ENCODE assay signal across 21 cellular contexts in the genomic region with DNA sequence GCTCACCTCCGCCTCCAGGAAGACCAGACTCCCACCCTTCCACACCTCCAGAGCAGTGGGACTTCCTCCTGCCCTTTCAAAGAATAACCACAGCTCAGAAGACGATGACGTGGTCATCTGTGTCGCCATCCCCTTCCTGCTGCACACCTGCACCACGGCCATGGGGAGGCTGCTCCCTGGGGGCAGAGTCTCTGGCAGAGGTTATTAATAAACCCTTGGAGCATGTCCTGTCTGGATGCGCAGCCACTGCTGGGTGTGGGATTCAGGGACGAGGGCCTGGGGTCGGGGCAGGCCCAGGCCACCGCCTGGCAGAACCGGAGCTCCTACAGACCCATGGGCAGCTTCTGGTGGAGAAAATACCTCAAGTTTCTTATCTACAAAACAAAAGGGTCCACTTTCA. TPM values are rescaled to one million over a fixed set of nuclear protein-coding genes. Genes with fewer than 3 reads are reported as not detected.
DNase-seq lines count a peak whose midpoint lies in the region; ATAC-seq and TF ChIP-seq lines count a peak whose summit lies in the region.
"Had no signal": no experiment of that assay in that cellular context is flagged by ENCODE, and none has a peak within 500 bp of the region (broad histone marks: within the 10 kb centered on the region; RNA-seq: fewer than 3 reads in every experiment).

No MANE protein-coding gene starts in this region.

- no peaks in the 10 kb centered on the region for H3K27me3 Mint-ChIP-seq in activated CD8-positive, alpha-beta T cell treated with anti-CD3 and anti-CD28 coated beads for 36 hours
- peaks cover 2% of the 10 kb centered on the region for H3K27me3 Mint-ChIP-seq in activated CD8-positive, alpha-beta T cell treated with anti-CD3 and anti-CD28 coated beads, Interleukin-2, amount 10 ng/mL, durations not matched to agents 7 days and 5 days (ENCODE audit: low read depth)
- peaks cover 23% of the 10 kb centered on the region for H3K27me3 Mint-ChIP-seq in nephron progenitor cell (ENCODE audit: low read depth, poor library complexity)

- no peaks in the 10 kb centered on the region for H3K36me3 ChIP-seq in stomach

- no peaks in the 10 kb centered on the region for H3K36me3 Mint-ChIP-seq in activated CD8-positive, alpha-beta T cell treated with anti-CD3 and anti-CD28 coated beads for 36 hours (ENCODE audit: low read depth)
- no peaks in the 10 kb centered on the region for H3K36me3 Mint-ChIP-seq in activated CD8-positive, alpha-beta T cell treated with anti-CD3 and anti-CD28 coated beads, Interleukin-2, amount 10 ng/mL, durations not matched to agents 7 days and 5 days (ENCODE audit: low read depth)
- no peaks in the 10 kb centered on the region for H3K36me3 Mint-ChIP-seq in nephron progenitor cell (ENCODE audit: low read depth)

- H3K9me3 ChIP-seq in stomach, result peaks cover 3 to 22% (median 14%) of the 10 kb centered on the region in 4 donors

- no peaks in the 10 kb centered on the region for H3K4me1 ChIP-seq in stomach

- no peaks in the 10 kb centered on the region for H3K4me1 Mint-ChIP-seq in activated CD8-positive, alpha-beta T cell treated with anti-CD3 and anti-CD28 coated beads for 36 hours (ENCODE audit: low read depth)
- H3K4me1 Mint-ChIP-seq in activated CD8-positive, alpha-beta T cell treated with anti-CD3 and anti-CD28 coated beads, Interleukin-2, amount 10 ng/mL, durations not matched to agents 7 days and 5 days (ENCODE audit: low read depth), result peaks cover 5% of the 10 kb centered on the region
- H3K4me1 Mint-ChIP-seq in nephron progenitor cell, result peaks cover 4% of the 10 kb centered on the region
- H3K4me1 Mint-ChIP-seq: CD8-positive, alpha-beta memory T cell had no signal

- no peak for TF ChIP-seq POLR2A in stomach (IDR thresholded peaks at IDR 0.05)

- no peak for TF ChIP-seq EP300 in stomach (IDR thresholded peaks at IDR 0.05)

- peaks cover 6% of the 10 kb centered on the region for H3K9me3 Mint-ChIP-seq in activated CD8-positive, alpha-beta T cell treated with anti-CD3 and anti-CD28 coated beads for 36 hours
- no peaks in the 10 kb centered on the region for H3K9me3 Mint-ChIP-seq in activated CD8-positive, alpha-beta T cell treated with anti-CD3 and anti-CD28 coated beads, Interleukin-2, amount 10 ng/mL, durations not matched to agents 7 days and 5 days (ENCODE audit: insufficient read depth)
- peaks cover 20% of the 10 kb centered on the region for H3K9me3 Mint-ChIP-seq in nephron progenitor cell

- POLR2A ChIA-PET in activated CD8-positive, alpha-beta T cell treated with anti-CD3 and anti-CD28 coated beads for 36 hours (lab: Charles Lee), result no interaction called here
- POLR2A ChIA-PET in activated CD8-positive, alpha-beta T cell treated with anti-CD3 and anti-CD28 coated beads, Interleukin-2, amount 10 ng/mL, durations not matched to agents 7 days and 5 days (lab: Charles Lee), result no interaction called here

- no peak overlapping the region for H3K4me3 ChIP-seq in stomach

- DNase-seq in activated CD8-positive, alpha-beta T cell treated with anti-CD3 and anti-CD28 coated beads for 36 hours, result peak; percentile 11
- no peak for DNase-seq in activated CD8-positive, alpha-beta T cell treated with anti-CD3 and anti-CD28 coated beads, Interleukin-2, amount 10 ng/mL, durations not matched to agents 7 days and 5 days
- peak; percentile 9 for DNase-seq in HT-29 (ENCODE audit: low spot score)
- peak; percentile 12 for DNase-seq in kidney tubule cell (ENCODE audit: low spot score)
- peak; percentile 18 for DNase-seq in stomach
- no peak for DNase-seq in NCI-H526 treated with DMSO at 0.1 percent for 48 hours (lab: John Stamatoyannopoulos, UW)
- no peak for DNase-seq in nephron progenitor cell
- DNase-seq: C1 segment of cervical spinal cord, DND-41, HFFc6, KG1, NCI-H187, NCI-H2107, NCI-H510A treated with DMSO at 0.1 percent for 48 hours, OCI-M1, SIG-M5 had no signal

- H3K27ac Mint-ChIP-seq in activated CD8-positive, alpha-beta T cell treated with anti-CD3 and anti-CD28 coated beads for 36 hours, result no peak overlapping the region
- H3K27ac Mint-ChIP-seq in activated CD8-positive, alpha-beta T cell treated with anti-CD3 and anti-CD28 coated beads, Interleukin-2, amount 10 ng/mL, durations not matched to agents 7 days and 5 days, result no peak overlapping the region
- no peak overlapping the region for H3K27ac Mint-ChIP-seq in nephron progenitor cell
- H3K27ac Mint-ChIP-seq: CD8-positive, alpha-beta memory T cell; HFFc6 had no signal

- 71 to 73% (median 72%) methylated on average over 10 of the region's 10 CpGs for WGBS in stomach, 5 donors

- no peak for ATAC-seq in activated CD8-positive, alpha-beta T cell treated with anti-CD3 and anti-CD28 coated beads for 36 hours
- ATAC-seq in activated CD8-positive, alpha-beta T cell treated with anti-CD3 and anti-CD28 coated beads, Interleukin-2, amount 10 ng/mL, durations not matched to agents 7 days and 5 days, result no peak
- no peak for ATAC-seq in GM19455 (IDR thresholded peaks at IDR 0.05; ENCODE audit: unreplicated experiment)

- TF ChIP-seq CTCF in activated CD8-positive, alpha-beta T cell treated with anti-CD3 and anti-CD28 coated beads for 36 hours (IDR thresholded peaks at IDR 0.05), result no peak
- TF ChIP-seq CTCF in stomach (IDR thresholded peaks at IDR 0.05) (no peak), nephron progenitor cell (IDR thresholded peaks at IDR 0.05) (no peak)

- no peak overlapping the region for H3K27ac ChIP-seq in stomach

- no peak overlapping the region for H3K4me3 Mint-ChIP-seq in activated CD8-positive, alpha-beta T cell treated with anti-CD3 and anti-CD28 coated beads for 36 hours
- no peak overlapping the region for H3K4me3 Mint-ChIP-seq in activated CD8-positive, alpha-beta T cell treated with anti-CD3 and anti-CD28 coated beads, Interleukin-2, amount 10 ng/mL, durations not matched to agents 7 days and 5 days
- no peak overlapping the region for H3K4me3 Mint-ChIP-seq in nephron progenitor cell
- H3K4me3 Mint-ChIP-seq: CD8-positive, alpha-beta memory T cell; HFFc6 had no signal

- intact Hi-C loops in activated CD8-positive, alpha-beta T cell treated with anti-CD3 and anti-CD28 coated beads for 36 hours (cut with micrococcal nuclease), result no loop called here
- intact Hi-C loops in stomach (cut with DNase I; ENCODE audit: low total_unique reads), result no loop called here

- CTCF ChIA-PET in activated CD8-positive, alpha-beta T cell treated with anti-CD3 and anti-CD28 coated beads for 36 hours (lab: Charles Lee), result no interaction called here
- CTCF ChIA-PET in activated CD8-positive, alpha-beta T cell treated with anti-CD3 and anti-CD28 coated beads, Interleukin-2, amount 10 ng/mL, durations not matched to agents 7 days and 5 days (lab: Charles Lee), result interaction anchor here (0.7 kb wide), 1 partner anchor 17 kb away, joined by 3 read pairs; no protein-coding TSS in a partner anchor

- peaks cover 0 to 53% (median 28%) of the 10 kb centered on the region in 3 donors for H3K27me3 ChIP-seq in stomach

RNA-seq across cellular contexts. Expression of a gene that starts 5.0 kb away (rescaled TPM):
- total RNA-seq in activated CD8-positive, alpha-beta T cell treated with anti-CD3 and anti-CD28 coated beads for 36 hours, result not detected
- not detected for total RNA-seq in activated CD8-positive, alpha-beta T cell treated with anti-CD3 and anti-CD28 coated beads, Interleukin-2, amount 10 ng/mL, durations not matched to agents 7 days and 5 days
- total RNA-seq in HT-29 (2014; rRNA removed; shearing (Covaris generic)), result not detected in 2 replicates
- not detected for total RNA-seq in stomach
- not detected for polyA plus RNA-seq in stomach
- total RNA-seq: A172; CD8-positive, alpha-beta memory T cell; G401; HFFc6; RPMI7951 had no signal
- polyA plus RNA-seq: CD8-positive, alpha-beta memory T cell had no signal

RNA-seq across cellular contexts. Expression of a gene that starts 20.6 kb away (rescaled TPM):
- not detected for total RNA-seq in activated CD8-positive, alpha-beta T cell treated with anti-CD3 and anti-CD28 coated beads for 36 hours
- total RNA-seq in activated CD8-positive, alpha-beta T cell treated with anti-CD3 and anti-CD28 coated beads, Interleukin-2, amount 10 ng/mL, durations not matched to agents 7 days and 5 days, result not detected
- total RNA-seq in HT-29 (2014; rRNA removed; shearing (Covaris generic)), result not detected in 2 replicates
- not detected for total RNA-seq in stomach
- polyA plus RNA-seq in stomach, result not detected
- total RNA-seq: A172; CD8-positive, alpha-beta memory T cell; G401; HFFc6; RPMI7951 had no signal
- polyA plus RNA-seq: CD8-positive, alpha-beta memory T cell had no signal

RNA-seq across cellular contexts. Expression of a gene that starts 45.3 kb away (rescaled TPM):
- not detected for total RNA-seq in activated CD8-positive, alpha-beta T cell treated with anti-CD3 and anti-CD28 coated beads for 36 hours
- total RNA-seq in activated CD8-positive, alpha-beta T cell treated with anti-CD3 and anti-CD28 coated beads, Interleukin-2, amount 10 ng/mL, durations not matched to agents 7 days and 5 days, result not detected
- not detected in 2 replicates for total RNA-seq in HT-29 (2014; rRNA removed; shearing (Covaris generic))
- total RNA-seq in stomach, result not detected
- not detected for polyA plus RNA-seq in stomach
- total RNA-seq: CD8-positive, alpha-beta memory T cell; G401; RPMI7951 had no signal
- polyA plus RNA-seq: CD8-positive, alpha-beta memory T cell had no signal

Comparison
In these comparisons a context has a peak if more than half of its experiments do, and no peak if none do; other contexts are left out.
1. DNase-seq: peak in activated CD8-positive, alpha-beta T cell treated with anti-CD3 and anti-CD28 coated beads for 36 hours (single experiment), HT-29 (single experiment), kidney tubule cell (single experiment) and stomach (single experiment); none in activated CD8-positive, alpha-beta T cell treated with anti-CD3 and anti-CD28 coated beads, Interleukin-2, amount 10 ng/mL, durations not matched to agents 7 days and 5 days (single experiment), NCI-H526 treated with DMSO at 0.1 percent for 48 hours (single experiment) and nephron progenitor cell (single experiment).